Comparison of ENCODE assay signal across 31 cellular contexts in genomic region chr15:82640672-82641071, GRCh38. TPM values are rescaled to one million over a fixed set of nuclear protein-coding genes. Genes with fewer than 3 reads are reported as not detected.
"Had no signal": no experiment of that assay in that cellular context is flagged by ENCODE, and none has a peak within 500 bp of the region (broad histone marks: within the 10 kb centered on the region; RNA-seq: fewer than 3 reads in every experiment).

No MANE protein-coding gene starts in this region.

- H3K4me1 Mint-ChIP-seq: activated CD4-positive, alpha-beta T cell treated with anti-CD3 and anti-CD28 coated beads for 36 hours; activated CD4-positive, alpha-beta T cell treated with anti-CD3 and anti-CD28 coated beads, Interleukin-2, amount 10 ng/mL, durations not matched to agents 7 days and 5 days; activated naive CD4-positive, alpha-beta T cell treated with anti-CD3 and anti-CD28 coated beads, Interleukin-2, amount 50 U/mL, for 24 hours; activated naive CD8-positive, alpha-beta T cell treated with anti-CD3 and anti-CD28 coated beads, Interleukin-2, amount 10 ng/mL, durations not matched to agents 7 days and 5 days; central memory CD8-positive, alpha-beta T cell had no signal

- H3K9me3 ChIP-seq: ascending aorta, SJCRH30 had no signal

- H3K27ac Mint-ChIP-seq: activated CD4-positive, alpha-beta T cell treated with anti-CD3 and anti-CD28 coated beads for 36 hours; activated CD4-positive, alpha-beta T cell treated with anti-CD3 and anti-CD28 coated beads, Interleukin-2, amount 10 ng/mL, durations not matched to agents 7 days and 5 days; activated CD8-positive, alpha-beta T cell treated with anti-CD3 and anti-CD28 coated beads, Interleukin-2, amount 10 ng/mL, durations not matched to agents 7 days and 5 days; activated naive CD4-positive, alpha-beta T cell treated with anti-CD3 and anti-CD28 coated beads, Interleukin-2, amount 50 U/mL, for 24 hours; activated naive CD8-positive, alpha-beta T cell treated with anti-CD3 and anti-CD28 coated beads, Interleukin-2, amount 10 ng/mL, durations not matched to agents 7 days and 5 days; activated T-cell treated with anti-CD3 and anti-CD28 coated beads, Interleukin-2, amount 50 U/mL, for 24 hours; activated T-helper 2 cell treated with anti-CD3 and anti-CD28 coated beads, Interferon-gamma antibody, Interleukin-2, Interleukin-4, amounts not matched to agents 10 μg/mL and 5 μg/mL and 100 μg/mL, durations not matched to agents 14 hours and 24 hours and 36 hours; T-helper 1 cell treated with Interleukin-12 subunit alpha and Interleukin-12 subunit beta and Interleukin-4 antibody, amounts not matched to agents 30 μg/mL and 1 μg/mL, for 36 hours; T-helper 2 cell treated with Interferon-gamma antibody and Interleukin-4, amounts not matched to agents 5 μg/mL and 100 μg/mL, for 36 hours; WTC11 had no signal

- H3K4me1 ChIP-seq: ascending aorta, SJCRH30 had no signal

- H3K36me3 ChIP-seq: ascending aorta, cardiac muscle cell, SJCRH30 had no signal

- DNase-seq: activated CD4-positive, alpha-beta T cell treated with anti-CD3 and anti-CD28 coated beads for 36 hours; activated CD4-positive, alpha-beta T cell treated with anti-CD3 and anti-CD28 coated beads, Interleukin-2, amount 10 ng/mL, durations not matched to agents 7 days and 5 days; activated CD4-positive, alpha-beta T cell treated with anti-CD3 and anti-CD28 coated beads, Interleukin-2, amount 50 U/mL, for 48 hours; activated CD8-positive, alpha-beta T cell treated with anti-CD3 and anti-CD28 coated beads, Interleukin-2, amount 10 ng/mL, durations not matched to agents 7 days and 5 days; activated gamma-delta T cell; activated naive CD4-positive, alpha-beta T cell treated with Interleukin-2 at 50 U/mL for 16 hours; activated naive CD8-positive, alpha-beta T cell treated with anti-CD3 and anti-CD28 coated beads, Interleukin-2, amount 10 ng/mL, durations not matched to agents 7 days and 5 days; activated T-cell treated with anti-CD3 and anti-CD28 coated beads, Interleukin-2, amount 50 U/mL, for 24 hours; amygdala; MM.1S; MV-4-11; NCI-H1092; NCI-H1436 treated with DMSO at 0.1 percent for 48 hours; NCI-H187; NCI-H2081; NCI-H345; NCI-H748 treated with DMSO at 0.1 percent for 48 hours; NK-92 treated with Interleukin-12 subunit alpha and Interleukin-12 subunit beta, amount 100 ng/mL, for 24 hours; Right ventricle myocardium superior; SJCRH30 had no signal

- H3K4me3 ChIP-seq: ascending aorta, cardiac muscle cell, SJCRH30, SK-N-MC had no signal

- H3K9me3 Mint-ChIP-seq: activated CD4-positive, alpha-beta T cell treated with anti-CD3 and anti-CD28 coated beads, Interleukin-2, amount 10 ng/mL, durations not matched to agents 7 days and 5 days; activated naive CD4-positive, alpha-beta T cell treated with anti-CD3 and anti-CD28 coated beads, Interleukin-2, amount 50 U/mL, for 24 hours; activated naive CD8-positive, alpha-beta T cell treated with anti-CD3 and anti-CD28 coated beads, Interleukin-2, amount 10 ng/mL, durations not matched to agents 7 days and 5 days; activated T-cell treated with anti-CD3 and anti-CD28 coated beads, Interleukin-2, amount 50 U/mL, for 24 hours; activated T-helper 2 cell treated with anti-CD3 and anti-CD28 coated beads, Interferon-gamma antibody, Interleukin-2, Interleukin-4, amounts not matched to agents 10 μg/mL and 5 μg/mL and 100 μg/mL, durations not matched to agents 14 hours and 24 hours and 36 hours; central memory CD8-positive, alpha-beta T cell; T-helper 1 cell treated with Interleukin-12 subunit alpha and Interleukin-12 subunit beta and Interleukin-4 antibody, amounts not matched to agents 30 μg/mL and 1 μg/mL, for 36 hours; T-helper 2 cell treated with Interferon-gamma antibody and Interleukin-4, amounts not matched to agents 5 μg/mL and 100 μg/mL, for 36 hours; WTC11 had no signal

- H3K27ac ChIP-seq: ascending aorta, cardiac muscle cell, KMS-11, SJCRH30, SK-N-MC had no signal

- H3K4me3 Mint-ChIP-seq: activated CD4-positive, alpha-beta T cell treated with anti-CD3 and anti-CD28 coated beads for 36 hours; activated CD4-positive, alpha-beta T cell treated with anti-CD3 and anti-CD28 coated beads, Interleukin-2, amount 10 ng/mL, durations not matched to agents 7 days and 5 days; activated CD8-positive, alpha-beta T cell treated with anti-CD3 and anti-CD28 coated beads, Interleukin-2, amount 10 ng/mL, durations not matched to agents 7 days and 5 days; activated naive CD4-positive, alpha-beta T cell treated with anti-CD3 and anti-CD28 coated beads, Interleukin-2, amount 50 U/mL, for 24 hours; activated naive CD8-positive, alpha-beta T cell treated with anti-CD3 and anti-CD28 coated beads, Interleukin-2, amount 10 ng/mL, durations not matched to agents 7 days and 5 days; activated T-cell treated with anti-CD3 and anti-CD28 coated beads, Interleukin-2, amount 50 U/mL, for 24 hours; central memory CD8-positive, alpha-beta T cell; T-helper 1 cell treated with Interleukin-12 subunit alpha and Interleukin-12 subunit beta and Interleukin-4 antibody, amounts not matched to agents 30 μg/mL and 1 μg/mL, for 36 hours; T-helper 2 cell treated with Interferon-gamma antibody and Interleukin-4, amounts not matched to agents 5 μg/mL and 100 μg/mL, for 36 hours; WTC11 had no signal

- H3K36me3 Mint-ChIP-seq: activated naive CD4-positive, alpha-beta T cell treated with anti-CD3 and anti-CD28 coated beads, Interleukin-2, amount 50 U/mL, for 24 hours; activated naive CD8-positive, alpha-beta T cell treated with anti-CD3 and anti-CD28 coated beads, Interleukin-2, amount 10 ng/mL, durations not matched to agents 7 days and 5 days; WTC11 had no signal

- H3K27me3 ChIP-seq: ascending aorta had no signal

RNA-seq across cellular contexts. Expression of gene CPEB1, which starts 6.5 kb away (rescaled TPM):
- total RNA-seq: activated CD4-positive, alpha-beta T cell treated with anti-CD3 and anti-CD28 coated beads, Interleukin-2, amount 10 ng/mL, durations not matched to agents 7 days and 5 days; activated T-helper 2 cell treated with anti-CD3 and anti-CD28 coated beads, Interferon-gamma antibody, Interleukin-2, Interleukin-4, amounts not matched to agents 10 μg/mL and 5 μg/mL and 100 μg/mL, durations not matched to agents 14 hours and 24 hours and 36 hours; OCI-LY7 had no signal
